22 cellular contexts compared by ENCODE assay signal in the genomic region with DNA sequence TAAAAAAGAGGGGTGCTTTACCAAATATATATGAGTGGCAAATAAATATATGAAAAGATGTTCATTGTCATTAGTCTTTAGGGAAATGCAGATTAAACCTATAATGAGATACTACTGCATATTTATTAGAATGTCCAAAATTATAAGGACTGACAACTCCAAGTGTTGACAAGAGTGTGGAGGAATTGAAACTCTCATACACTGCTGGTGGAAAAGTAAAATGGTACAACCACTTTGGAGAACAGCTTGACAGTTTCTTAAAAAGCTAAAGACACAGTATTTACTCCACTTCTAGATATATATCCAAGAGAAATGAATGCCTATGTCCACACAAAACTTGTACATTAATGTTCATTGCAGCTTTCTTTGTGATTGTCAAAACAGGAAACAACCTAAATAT. TPM values are rescaled to one million over a fixed set of nuclear protein-coding genes. Genes with fewer than 3 reads are reported as not detected.
DNase-seq lines count a peak whose midpoint lies in the region; ATAC-seq, FAIRE-seq and TF ChIP-seq lines count a peak whose summit lies in the region.
"Had no signal": no experiment of that assay in that cellular context is flagged by ENCODE, and none has a peak within 500 bp of the region (broad histone marks: within the 10 kb centered on the region; RNA-seq: fewer than 3 reads in every experiment).

No MANE protein-coding gene starts in this region.

- H3K4ac ChIP-seq in mesenchymal stem cell (ENCODE audit: low read depth in 1 of 2, low read length in 2 of 2) = no peak overlapping the region

- peaks cover 2% of the 10 kb centered on the region for H3K9me3 Mint-ChIP-seq in natural killer cell treated with Interleukin-12 subunit alpha and Interleukin-12 subunit beta and Interleukin-15 and Interleukin-18, amount 100 ng/mL, for 72 hours
- H3K9me3 Mint-ChIP-seq in natural killer cell = no peaks in the 10 kb centered on the region
- H3K9me3 Mint-ChIP-seq: GM23338 had no signal

- no peak overlapping the region for H3K4me3 Mint-ChIP-seq in natural killer cell treated with Interleukin-12 subunit alpha and Interleukin-12 subunit beta and Interleukin-15 and Interleukin-18, amount 100 ng/mL, for 72 hours
- H3K4me3 Mint-ChIP-seq in natural killer cell = no peak overlapping the region
- H3K4me3 Mint-ChIP-seq: CD14-positive monocyte; CD4-positive, alpha-beta memory T cell; GM23338 had no signal

- no peak for FAIRE-seq in K562 (lab: Jason Lieb, UNC)
- FAIRE-seq: GM12878, H54 had no signal

- H3K4me1 ChIP-seq in K562 (replicated peaks in 1 of 2; ENCODE audit: control insufficient read depth in 2 of 2, insufficient read depth in 2 of 2, low read length in 2 of 2) (peaks cover 3 to 28% of the 10 kb centered on the region in 2 experiments; a peak in 4 of 5 replicates), mesodermal cell (ENCODE audit: control insufficient read depth, insufficient read depth, low read length, poor library complexity, severe bottlenecking) (no peaks in the 10 kb centered on the region), mesenchymal stem cell (ENCODE audit: control insufficient read depth, insufficient read depth, low read depth, low read length) (no peaks in the 10 kb centered on the region)

- no peak for TF ChIP-seq EP300 in K562 (IDR thresholded peaks at IDR 0.05; ENCODE audit: low read length)

- H2BK15ac ChIP-seq in mesenchymal stem cell (ENCODE audit: low read depth, poor library complexity, severe bottlenecking) = no peak overlapping the region

- DNase-seq in natural killer cell treated with Interleukin-12 subunit alpha and Interleukin-12 subunit beta and Interleukin-15 and Interleukin-18, amount 100 ng/mL, for 72 hours (ENCODE audit: low spot score) = no peak
- DNase-seq in natural killer cell (no peak), K562 (ENCODE audit: extremely low read depth in 1 of 4, low spot score in 3 of 4) (no peak), DMS79 treated with DMSO at 0.1 percent for 48 hours (lab: John Stamatoyannopoulos, UW) (no peak), mesenchymal stem cell (no peak)
- DNase-seq: 8988T; CD4-positive, alpha-beta memory T cell; DMS153; DND-41; EL; HCEC 1CT had no signal

- H3K23ac ChIP-seq in mesenchymal stem cell (ENCODE audit: low read length in 2 of 2) = no peak overlapping the region

- no peak for TF ChIP-seq POLR2A in K562 (conservative IDR thresholded peaks at IDR 0.05)
- TF ChIP-seq POLR2A in GM18505 (IDR thresholded peaks at IDR 0.05; ENCODE audit: borderline replicate concordance, extremely low read depth, insufficient read depth, insufficient read length) = no peak

- H3K9ac ChIP-seq in K562 (ENCODE audit: insufficient read depth in 1 of 2, low read depth in 2 of 2, low read length in 2 of 2) (no peak overlapping the region), mesenchymal stem cell (ENCODE audit: low read length) (no peak overlapping the region)
- H3K9ac ChIP-seq: BLaER1 had no signal

- in situ Hi-C loops in K562 (cut with MboI) = no loop called here

- H3K4me1 Mint-ChIP-seq in natural killer cell treated with Interleukin-12 subunit alpha and Interleukin-12 subunit beta and Interleukin-15 and Interleukin-18, amount 100 ng/mL, for 72 hours (ENCODE audit: low read depth in 2 of 2) = peaks cover 60 to 75% of the 10 kb centered on the region in 2 donors
- H3K4me1 Mint-ChIP-seq in natural killer cell = peaks cover 74 to 75% of the 10 kb centered on the region in 2 donors

- H3K14ac ChIP-seq in mesenchymal stem cell (ENCODE audit: low read length in 2 of 2) = no peak overlapping the region

- peak overlapping the region; percentile 74 to 93 for H3K27ac Mint-ChIP-seq in natural killer cell treated with Interleukin-12 subunit alpha and Interleukin-12 subunit beta and Interleukin-15 and Interleukin-18, amount 100 ng/mL, for 72 hours
- H3K27ac Mint-ChIP-seq in natural killer cell = peak overlapping the region in 1 of 2 donors; percentile 83
- H3K27ac Mint-ChIP-seq: CD14-positive monocyte; CD4-positive, alpha-beta memory T cell; GM23338 had no signal

- H3K27ac ChIP-seq in K562 (ENCODE audit: extremely low read depth, low read depth, low read length) (no peak overlapping the region), mesodermal cell (ENCODE audit: low read depth, low read length, severe bottlenecking) (peak overlapping the region; percentile 41), mesenchymal stem cell (ENCODE audit: low read length, poor library complexity, severe bottlenecking) (no peak overlapping the region)
- H3K27ac ChIP-seq: BLaER1, HL-60 had no signal

- H2BK5ac ChIP-seq in mesenchymal stem cell (ENCODE audit: low read depth, low read length, poor library complexity, severe bottlenecking) = no peak overlapping the region

- H2BK12ac ChIP-seq in mesenchymal stem cell (ENCODE audit: low read length in 2 of 2) = no peak overlapping the region

- H2AFZ ChIP-seq in K562 (ENCODE audit: low read depth, low read length) = no peak overlapping the region
- H2AFZ ChIP-seq in mesenchymal stem cell (ENCODE audit: low read depth, low read length) = no peak overlapping the region

- H4K91ac ChIP-seq in mesenchymal stem cell (ENCODE audit: low read length) = no peak overlapping the region

- no peaks in the 10 kb centered on the region for H3K9me3 ChIP-seq in K562 (replicated peaks; ENCODE audit: control insufficient read depth, insufficient read depth, low read depth, low read length)
- H3K9me3 ChIP-seq in mesodermal cell (ENCODE audit: control insufficient read depth, low read length) = no peaks in the 10 kb centered on the region
- no peaks in the 10 kb centered on the region for H3K9me3 ChIP-seq in mesenchymal stem cell (ENCODE audit: control insufficient read depth, low read length)

- H3K79me2 ChIP-seq in K562 (ENCODE audit: control insufficient read depth, insufficient read depth, low read length) = no peaks in the 10 kb centered on the region

- no peaks in the 10 kb centered on the region for H4K20me1 ChIP-seq in K562 (replicated peaks; ENCODE audit: control insufficient read depth, insufficient read depth, low read length)
- H4K20me1 ChIP-seq: BLaER1 had no signal

- H4K8ac ChIP-seq in mesenchymal stem cell (ENCODE audit: low read length) = no peak overlapping the region

- no peaks in the 10 kb centered on the region for H3K9me1 ChIP-seq in K562 (ENCODE audit: control insufficient read depth, insufficient read depth, low read length)

- CTCF ChIA-PET in K562 (lab: Yijun Ruan, JAX; ENCODE audit: low intra/inter-chr PET ratio) = no interaction called here

- POLR2A ChIA-PET in K562 (lab: Yijun Ruan, JAX) = interaction anchor here (0.9 kb wide), 1 partner anchor 14 kb away, joined by 4 read pairs; no protein-coding TSS in a partner anchor

- H2AK5ac ChIP-seq in mesenchymal stem cell (ENCODE audit: low read length, severe bottlenecking) = no peak overlapping the region

- BruUV-seq in K562 (replicated peaks; lab: Mats Ljungman, UMichigan) = no TSS peak

- TF ChIP-seq CTCF in natural killer cell (IDR thresholded peaks at IDR 0.05) = no peak
- TF ChIP-seq CTCF in K562 (IDR thresholded peaks at IDR 0.05 in 2 of 3, conservative IDR thresholded peaks at IDR 0.05 in 1 of 3; ENCODE audit: insufficient read depth in 2 of 3, low read depth in 1 of 3, low read length in 3 of 3) = no peak

- no peak for ATAC-seq in natural killer cell treated with Interleukin-12 subunit alpha and Interleukin-12 subunit beta and Interleukin-15 and Interleukin-18, amount 100 ng/mL, for 72 hours
- ATAC-seq in natural killer cell = no peak
- ATAC-seq in K562 = no peak
- ATAC-seq in GM18505 (IDR thresholded peaks at IDR 0.05; ENCODE audit: unreplicated experiment) = no peak
- ATAC-seq: GM12878, GM23338 had no signal

- no peaks in the 10 kb centered on the region for H3K79me1 ChIP-seq in mesenchymal stem cell (replicated peaks; ENCODE audit: low read length, poor library complexity, severe bottlenecking)

- H3K36me3 ChIP-seq in K562 (ENCODE audit: control insufficient read depth, insufficient read depth, low read length) (no peaks in the 10 kb centered on the region), mesodermal cell (ENCODE audit: control insufficient read depth, insufficient read depth, low read length) (no peaks in the 10 kb centered on the region), mesenchymal stem cell (ENCODE audit: control insufficient read depth in 1 of 2, insufficient read depth in 2 of 2, low read depth in 1 of 2, low read length in 2 of 2) (no peaks in the 10 kb centered on the region)
- H3K36me3 ChIP-seq: BLaER1 had no signal

- H2BK120ac ChIP-seq in mesenchymal stem cell (ENCODE audit: low read depth, low read length) = no peak overlapping the region

- H3K4me2 ChIP-seq in K562 (ENCODE audit: insufficient read depth, low read length) = no peak overlapping the region
- no peak overlapping the region for H3K4me2 ChIP-seq in mesenchymal stem cell (ENCODE audit: low read length, poor library complexity, severe bottlenecking)
- H3K4me2 ChIP-seq: GM23338 had no signal

- no peaks in the 10 kb centered on the region for H3K27me3 ChIP-seq in K562 (ENCODE audit: control insufficient read depth in 2 of 2, insufficient read depth in 2 of 2, low read length in 2 of 2)
- H3K27me3 ChIP-seq in mesenchymal stem cell (ENCODE audit: control insufficient read depth in 1 of 2, insufficient read depth in 1 of 2, low read length in 2 of 2) = peaks cover 8 to 13% of the 10 kb centered on the region in 2 experiments
- H3K27me3 ChIP-seq: BLaER1 had no signal

- no peaks in the 10 kb centered on the region for H3K36me3 Mint-ChIP-seq in natural killer cell treated with Interleukin-12 subunit alpha and Interleukin-12 subunit beta and Interleukin-15 and Interleukin-18, amount 100 ng/mL, for 72 hours
- no peaks in the 10 kb centered on the region for H3K36me3 Mint-ChIP-seq in natural killer cell
- H3K36me3 Mint-ChIP-seq: CD14-positive monocyte had no signal

- TF ChIP-seq RAD21 in K562 (CRISPR knock-in tag; conservative IDR thresholded peaks at IDR 0.05 in 1 of 2, IDR thresholded peaks at IDR 0.05 in 1 of 2) = no peak

- H3K4me3 ChIP-seq in K562 = no peak overlapping the region
- no peak overlapping the region for H3K4me3 ChIP-seq in mesodermal cell (ENCODE audit: extremely low read depth, insufficient read depth, low read length, poor library complexity, severe bottlenecking)
- no peak overlapping the region for H3K4me3 ChIP-seq in mesenchymal stem cell (ENCODE audit: insufficient read depth in 1 of 2, low read depth in 1 of 2, low read length in 2 of 2)
- H3K4me3 ChIP-seq: BLaER1, GM12878, GM23338 had no signal

- H3K18ac ChIP-seq in mesenchymal stem cell (ENCODE audit: low read depth in 1 of 2, low read length in 2 of 2) = no peak overlapping the region

- intact Hi-C loops in natural killer cell (cut with micrococcal nuclease) = no loop called here
- intact Hi-C loops in K562 (cut with micrococcal nuclease) = no loop called here

- no peaks in the 10 kb centered on the region for H3K27me3 Mint-ChIP-seq in natural killer cell treated with Interleukin-12 subunit alpha and Interleukin-12 subunit beta and Interleukin-15 and Interleukin-18, amount 100 ng/mL, for 72 hours
- no peaks in the 10 kb centered on the region for H3K27me3 Mint-ChIP-seq in natural killer cell (ENCODE audit: low read depth in 2 of 2)
- H3K27me3 Mint-ChIP-seq: CD4-positive, alpha-beta memory T cell had no signal

RNA-seq across cellular contexts. Expression of a gene that starts 50.4 kb away (rescaled TPM):
- total RNA-seq in natural killer cell treated with Interleukin-12 subunit alpha and Interleukin-12 subunit beta and Interleukin-15 and Interleukin-18, amount 100 ng/mL, for 72 hours = 100 to 1,000 TPM; 209 to 569 TPM
- total RNA-seq in natural killer cell = 100 to 1,000 TPM; 307 to 368 (median 333) TPM
- total RNA-seq in K562 (2011; cell fraction: chromatin; rRNA removed; ENCODE audit: low replicate concordance) = not detected in 2 replicates
- total RNA-seq in K562 (2011; cell fraction: nucleolus; rRNA removed) = not detected in 2 replicates
- total RNA-seq in K562 (2011; cell fraction: nucleoplasm; rRNA removed) = not detected in 2 replicates
- total RNA-seq in K562 (2014; rRNA removed) = 0.12 and 0.27 TPM in 2 replicates
- total RNA-seq in K562 (2014; rRNA removed; fragmentation: Illumina TruSeq; extraction: Trizol) = 0.22 and 0.36 TPM in 2 replicates
- 1.2 and 1.3 TPM in 2 replicates for total RNA-seq in K562 (2015; rRNA removed; fragmentation: Illumina TruSeq; extraction: Trizol)
- total RNA-seq in K562 (2021) = 0.33 and 0.56 TPM in 2 replicates
- polyA plus RNA-seq in K562 (2011; rRNA removed) = 0.14 TPM in 1 of 2 replicates, not detected in the other
- 0.04 TPM in 2 replicates for polyA plus RNA-seq in K562 (2011; cell fraction: cytosol; rRNA removed)
- 0.14 TPM in 2 replicates for polyA plus RNA-seq in K562 (2011; cell fraction: nucleus; rRNA removed)
- 0.46 and 3.3 TPM in 2 replicates for polyA plus RNA-seq in K562 (2012)
- 0.36 and 0.43 TPM in 2 replicates for polyA plus RNA-seq in K562 (2014; fragmentation: Illumina TruSeq; extraction: Trizol)
- under 1 TPM; 0.49 to 0.55 TPM for polyA plus RNA-seq in K562 (2014; fragmentation: Nextera tagmentation; extraction: Ambion mirVana)
- polyA plus RNA-seq in K562 (2014; rRNA removed) = 0.11 and 0.66 TPM in 2 replicates
- 0.06 and 0.07 TPM in 2 replicates for polyA minus RNA-seq in K562 (2011; rRNA and poly(A)+ RNA removed)
- polyA minus RNA-seq in K562 (2011; cell fraction: cytosol; rRNA and poly(A)+ RNA removed) = not detected in 2 replicates
- polyA minus RNA-seq in K562 (2011; cell fraction: nucleus; rRNA and poly(A)+ RNA removed) = not detected in 2 replicates
- polyA plus RNA-seq in mesodermal cell (2013, experiment 1 of 2) = not detected
- not detected for polyA plus RNA-seq in mesodermal cell (2013, experiment 2 of 2)
- polyA plus RNA-seq in mesenchymal stem cell (2013, experiment 1 of 2) = 0.01 TPM
- not detected for polyA plus RNA-seq in mesenchymal stem cell (2013, experiment 2 of 2)
- total RNA-seq: A673, G401, GM23338, HT1080 had no signal

RNA-seq across cellular contexts. Expression of a gene that starts 51.6 kb away (rescaled TPM):
- 1 to 10 TPM; 1.8 to 2.5 TPM for total RNA-seq in natural killer cell treated with Interleukin-12 subunit alpha and Interleukin-12 subunit beta and Interleukin-15 and Interleukin-18, amount 100 ng/mL, for 72 hours
- total RNA-seq in natural killer cell (1 to 10 TPM in 2 of 3 donors, under 1 TPM in 1; 0.96 to 1.3 (median 1.1) TPM), K562 (2014; rRNA removed) (0.24 and 0.36 TPM in 2 replicates), K562 (2014; rRNA removed; fragmentation: Illumina TruSeq; extraction: Trizol) (0.73 and 0.93 TPM in 2 replicates), K562 (2015; rRNA removed; fragmentation: Illumina TruSeq; extraction: Trizol) (0.58 and 0.64 TPM in 2 replicates), K562 (2021) (0.64 and 0.65 TPM in 2 replicates)
- total RNA-seq in K562 (2011; cell fraction: chromatin; rRNA removed; ENCODE audit: low replicate concordance) = 0.79 and 1.4 TPM in 2 replicates
- 0.79 and 0.83 TPM in 2 replicates for total RNA-seq in K562 (2011; cell fraction: nucleolus; rRNA removed)
- 1.5 and 3.9 TPM in 2 replicates for total RNA-seq in K562 (2011; cell fraction: nucleoplasm; rRNA removed)
- polyA plus RNA-seq in K562 (2011; rRNA removed) (1.2 and 1.8 TPM in 2 replicates), K562 (2014; fragmentation: Illumina TruSeq; extraction: Trizol) (0.90 and 0.97 TPM in 2 replicates), K562 (2014; fragmentation: Nextera tagmentation; extraction: Ambion mirVana) (under 1 TPM; 0.74 to 0.79 TPM), K562 (2014; rRNA removed) (0.69 and 0.84 TPM in 2 replicates)
- 0.51 and 0.77 TPM in 2 replicates for polyA plus RNA-seq in K562 (2011; cell fraction: cytosol; rRNA removed)
- 0.65 and 0.95 TPM in 2 replicates for polyA plus RNA-seq in K562 (2011; cell fraction: nucleus; rRNA removed)
- polyA plus RNA-seq in K562 (2012) = 0.39 and 1.1 TPM in 2 replicates
- 1.0 and 1.4 TPM in 2 replicates for polyA minus RNA-seq in K562 (2011; rRNA and poly(A)+ RNA removed)
- polyA minus RNA-seq in K562 (2011; cell fraction: cytosol; rRNA and poly(A)+ RNA removed) = 0.48 TPM in 1 of 2 replicates, not detected in the other
- 0.78 and 0.81 TPM in 2 replicates for polyA minus RNA-seq in K562 (2011; cell fraction: nucleus; rRNA and poly(A)+ RNA removed)
- 1.6 TPM for polyA plus RNA-seq in mesodermal cell (2013, experiment 1 of 2)
- polyA plus RNA-seq in mesodermal cell (2013, experiment 2 of 2) = 1.9 TPM
- 0.61 TPM for polyA plus RNA-seq in mesenchymal stem cell (2013, experiment 1 of 2)
- 0.59 TPM for polyA plus RNA-seq in mesenchymal stem cell (2013, experiment 2 of 2)
- total RNA-seq: G401 had no signal

RNA-seq across cellular contexts. Expression of a gene that starts 51.9 kb away (rescaled TPM):
- 1 to 10 TPM; 2.0 to 3.2 TPM for total RNA-seq in natural killer cell treated with Interleukin-12 subunit alpha and Interleukin-12 subunit beta and Interleukin-15 and Interleukin-18, amount 100 ng/mL, for 72 hours
- total RNA-seq in natural killer cell = 1 to 10 TPM; 2.2 to 4.3 (median 3.8) TPM
- 0.81 and 1.8 TPM in 2 replicates for total RNA-seq in K562 (2011; cell fraction: chromatin; rRNA removed; ENCODE audit: low replicate concordance)
- 0.26 and 0.33 TPM in 2 replicates for total RNA-seq in K562 (2011; cell fraction: nucleolus; rRNA removed)
- 0.46 and 0.81 TPM in 2 replicates for total RNA-seq in K562 (2011; cell fraction: nucleoplasm; rRNA removed)
- total RNA-seq in K562 (2014; rRNA removed) = 0.32 and 1.3 TPM in 2 replicates
- total RNA-seq in K562 (2014; rRNA removed; fragmentation: Illumina TruSeq; extraction: Trizol) = 0.84 and 1.1 TPM in 2 replicates
- 0.90 and 1.1 TPM in 2 replicates for total RNA-seq in K562 (2015; rRNA removed; fragmentation: Illumina TruSeq; extraction: Trizol)
- total RNA-seq in K562 (2021) = 0.67 and 0.71 TPM in 2 replicates
- polyA plus RNA-seq in K562 (2011; rRNA removed) = 0.34 and 0.72 TPM in 2 replicates
- 0.13 and 0.30 TPM in 2 replicates for polyA plus RNA-seq in K562 (2011; cell fraction: cytosol; rRNA removed)
- 0.41 and 0.45 TPM in 2 replicates for polyA plus RNA-seq in K562 (2011; cell fraction: nucleus; rRNA removed)
- polyA plus RNA-seq in K562 (2012) = 0.77 and 1.8 TPM in 2 replicates
- 0.51 and 0.77 TPM in 2 replicates for polyA plus RNA-seq in K562 (2014; fragmentation: Illumina TruSeq; extraction: Trizol)
- polyA plus RNA-seq in K562 (2014; fragmentation: Nextera tagmentation; extraction: Ambion mirVana) = under 1 TPM; 0.07 to 0.15 TPM
- 0.45 TPM in 2 replicates for polyA plus RNA-seq in K562 (2014; rRNA removed)
- 1.5 and 2.2 TPM in 2 replicates for polyA minus RNA-seq in K562 (2011; rRNA and poly(A)+ RNA removed)
- polyA minus RNA-seq in K562 (2011; cell fraction: cytosol; rRNA and poly(A)+ RNA removed) = 0.46 and 0.76 TPM in 2 replicates
- polyA minus RNA-seq in K562 (2011; cell fraction: nucleus; rRNA and poly(A)+ RNA removed) = 1.2 and 1.3 TPM in 2 replicates
- 9.5 TPM for polyA plus RNA-seq in mesodermal cell (2013, experiment 1 of 2)
- polyA plus RNA-seq in mesodermal cell (2013, experiment 2 of 2) = 10.1 TPM
- polyA plus RNA-seq in mesenchymal stem cell (2013, experiment 1 of 2) = 1.3 TPM
- polyA plus RNA-seq in mesenchymal stem cell (2013, experiment 2 of 2) = 1.4 TPM

Comparison
In these comparisons a context has a peak if more than half of its experiments do, and no peak if none do; other contexts are left out.
1. RNA of a gene that starts 50.4 kb away (total RNA-seq): 209 to 569 TPM in natural killer cell treated with Interleukin-12 subunit alpha and Interleukin-12 subunit beta and Interleukin-15 and Interleukin-18, amount 100 ng/mL, for 72 hours and 307 to 368 TPM in natural killer cell; 0.12 to 1.3 TPM in K562; every median in the first group is over 10 times any median in the second.